In the genomic region with DNA sequence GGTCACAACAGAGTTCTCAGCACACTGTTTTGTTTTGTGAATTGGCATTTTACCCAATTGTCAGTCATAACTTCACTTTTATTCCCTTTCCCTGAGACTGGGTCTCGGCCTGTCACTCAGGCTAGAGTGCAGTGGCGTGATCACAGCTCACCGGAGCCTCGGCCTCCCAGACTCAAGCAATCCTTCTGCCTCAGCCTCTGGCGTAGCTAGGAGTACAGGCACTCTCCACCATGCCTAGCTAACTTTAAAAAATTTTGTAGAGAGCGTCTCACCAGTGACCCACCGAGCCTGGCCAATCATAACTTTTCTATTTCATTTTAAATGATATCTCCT, we compare ENCODE assay signal across 18 cellular contexts. TPM values are rescaled to one million over a fixed set of nuclear protein-coding genes. Genes with fewer than 3 reads are reported as not detected.
"Had no signal": no experiment of that assay in that cellular context is flagged by ENCODE, and none has a peak within 500 bp of the region (broad histone marks: within the 10 kb centered on the region; RNA-seq: fewer than 3 reads in every experiment).

No MANE protein-coding gene starts in this region.

- H3K36me3 ChIP-seq: esophagus muscularis mucosa, spleen, tibial artery had no signal

- H3K9me3 Mint-ChIP-seq: activated naive CD8-positive, alpha-beta T cell treated with anti-CD3 and anti-CD28 coated beads, Interleukin-2, amount 10 ng/mL, durations not matched to agents 7 days and 5 days; activated T-cell treated with anti-CD3 and anti-CD28 coated beads, Interleukin-2, amount 50 U/mL, for 72 hours; stimulated activated memory B cell treated with anti-CD40 and anti-IgM and Interleukin-4, amounts not matched to agents 10 μg/mL and 1 μg/mL and 100 μg/mL, for 72 hours had no signal

- ATAC-seq: activated T-cell treated with anti-CD3 and anti-CD28 coated beads, Interleukin-2, amount 50 U/mL, for 72 hours; sciatic nerve; stimulated activated memory B cell treated with anti-CD40 and anti-IgM and Interleukin-4, amounts not matched to agents 10 μg/mL and 1 μg/mL and 100 μg/mL, for 72 hours had no signal

- H3K4me3 ChIP-seq: dorsolateral prefrontal cortex, esophagus muscularis mucosa, spleen, tibial artery had no signal

- H3K9me3 ChIP-seq: esophagus muscularis mucosa, spleen, tibial artery had no signal

- H3K36me3 Mint-ChIP-seq: activated naive CD8-positive, alpha-beta T cell treated with anti-CD3 and anti-CD28 coated beads, Interleukin-2, amount 10 ng/mL, durations not matched to agents 7 days and 5 days; mesothelial cell of epicardium; stimulated activated memory B cell treated with anti-CD40 and anti-IgM and Interleukin-4, amounts not matched to agents 10 μg/mL and 1 μg/mL and 100 μg/mL, for 72 hours had no signal

- H3K27ac Mint-ChIP-seq: activated naive CD8-positive, alpha-beta T cell treated with anti-CD3 and anti-CD28 coated beads, Interleukin-2, amount 10 ng/mL, durations not matched to agents 7 days and 5 days; activated T-cell treated with anti-CD3 and anti-CD28 coated beads, Interleukin-2, amount 50 U/mL, for 72 hours; stimulated activated memory B cell treated with anti-CD40 and anti-IgM and Interleukin-4, amounts not matched to agents 10 μg/mL and 1 μg/mL and 100 μg/mL, for 72 hours had no signal

- H3K4me3 Mint-ChIP-seq: activated naive CD8-positive, alpha-beta T cell treated with anti-CD3 and anti-CD28 coated beads, Interleukin-2, amount 10 ng/mL, durations not matched to agents 7 days and 5 days; activated T-cell treated with anti-CD3 and anti-CD28 coated beads, Interleukin-2, amount 50 U/mL, for 72 hours; mesothelial cell of epicardium; stimulated activated memory B cell treated with anti-CD40 and anti-IgM and Interleukin-4, amounts not matched to agents 10 μg/mL and 1 μg/mL and 100 μg/mL, for 72 hours had no signal

- DNase-seq: activated CD4-positive, alpha-beta T cell treated with anti-CD3 and anti-CD28 coated beads, Interleukin-2, amount 50 U/mL, for 4 hours; activated CD4-positive, CD25-positive, alpha-beta regulatory T cell treated with anti-CD3 and anti-CD28 coated beads, Interleukin-2, amount 50 U/mL, for 72 hours; activated naive CD8-positive, alpha-beta T cell treated with anti-CD3 and anti-CD28 coated beads, Interleukin-2, amount 10 ng/mL, durations not matched to agents 7 days and 5 days; activated T-cell treated with anti-CD3 and anti-CD28 coated beads, Interleukin-2, amount 50 U/mL, for 72 hours; aorta; kidney glomerular epithelial cell; nucleus accumbens; spleen; stimulated activated CD4-positive, alpha-beta T cell treated with anti-CD3 and anti-CD28 coated beads, Interleukin-1b, Interleukin-23, amount 100 ng/mL, for 48 hours; T-helper 2 cell; tibial artery had no signal

- H3K27me3 ChIP-seq: spleen had no signal

- H3K27ac ChIP-seq: dorsolateral prefrontal cortex, esophagus muscularis mucosa, spleen, tibial artery had no signal

- H3K4me1 ChIP-seq: tibial artery had no signal

RNA-seq across cellular contexts. Expression of a gene that starts 26.5 kb away (rescaled TPM):
- total RNA-seq: activated naive CD8-positive, alpha-beta T cell treated with anti-CD3 and anti-CD28 coated beads, Interleukin-2, amount 10 ng/mL, durations not matched to agents 7 days and 5 days; aorta; esophagus muscularis mucosa; fibroblast of villous mesenchyme; posterior vena cava had no signal
- polyA plus RNA-seq: aorta had no signal
